Comparison of ENCODE assay signal across 20 cellular contexts in genomic region chr20:11675920-11676617, GRCh38.
DNase-seq lines count a peak whose midpoint lies in the region; ATAC-seq and TF ChIP-seq lines count a peak whose summit lies in the region.
"Had no signal": no experiment of that assay in that cellular context is flagged by ENCODE, and none has a peak within 500 bp of the region (broad histone marks: within the 10 kb centered on the region; RNA-seq: fewer than 3 reads in every experiment).

No MANE protein-coding gene starts in this region.

- H3K36me3 Mint-ChIP-seq in neural progenitor cell, result no peaks in the 10 kb centered on the region
- H3K36me3 Mint-ChIP-seq: CD4-positive, alpha-beta memory T cell had no signal

- intact Hi-C loops in HCT116 (cut with micrococcal nuclease), result loop anchor here (1.0 to 10.0 kb wide), 2 partner anchors 529 to 1430 kb away; no protein-coding TSS in a partner anchor
- intact Hi-C loops in lower lobe of right lung (cut with DNase I), result no loop called here

- no peaks in the 10 kb centered on the region for H3K9me3 Mint-ChIP-seq in neural progenitor cell
- H3K9me3 Mint-ChIP-seq: HFFc6 had no signal

- no peak for TF ChIP-seq POLR2A in HCT116 (IDR thresholded peaks at IDR 0.05; ENCODE audit: borderline replicate concordance, extremely low read depth, insufficient read depth, insufficient read length)

- peaks cover 3% of the 10 kb centered on the region for H3K27me3 Mint-ChIP-seq in neural progenitor cell (ENCODE audit: insufficient read depth, low read depth)
- H3K27me3 Mint-ChIP-seq: activated CD8-positive, alpha-beta T cell treated with anti-CD3 and anti-CD28 coated beads for 36 hours; CD4-positive, alpha-beta memory T cell had no signal

- BruUV-seq in HCT116 (replicated peaks; lab: Mats Ljungman, UMichigan), result no TSS peak

- RAD21 ChIA-PET in HCT116 (lab: Charles Lee; ENCODE audit: low non-redundant PET in 1 of 2, low total read pairs in 2 of 2, uncharacterized antibody in 2 of 2, unreplicated experiment in 2 of 2), result no interaction called here

- CTCF ChIA-PET in HCT116 (lab: Charles Lee), result no interaction called here

- H3K27ac ChIP-seq in HCT116 (ENCODE audit: low read depth, low read length) (no peak overlapping the region), neural progenitor cell (no peak overlapping the region), lower lobe of right lung (no peak overlapping the region)
- H3K27ac ChIP-seq: ascending aorta, colonic mucosa, Peyer's patch, psoas muscle had no signal

- H3K27me3 ChIP-seq in HCT116 (ENCODE audit: insufficient read depth, low read length) (peaks cover 4% of the 10 kb centered on the region; the same call in 1 of the 2 replicates), neural progenitor cell (no peaks in the 10 kb centered on the region), lower lobe of right lung (ENCODE audit: low read depth) (no peaks in the 10 kb centered on the region)
- H3K27me3 ChIP-seq: ascending aorta, colonic mucosa, Peyer's patch had no signal

- POLR2A ChIA-PET in HCT116 (lab: Charles Lee), result no interaction called here

- H3K4me2 ChIP-seq in HCT116 (ENCODE audit: low read length) (no peak overlapping the region), neural progenitor cell (no peak overlapping the region)

- H3K9me3 ChIP-seq in HCT116 (ENCODE audit: control insufficient read depth in 1 of 2, insufficient read depth in 1 of 2, low read depth in 1 of 2, low read length in 2 of 2) (no peaks in the 10 kb centered on the region), neural progenitor cell (ENCODE audit: low read depth) (no peaks in the 10 kb centered on the region), lower lobe of right lung (no peaks in the 10 kb centered on the region)
- H3K9me3 ChIP-seq: ascending aorta, colonic mucosa, Peyer's patch, psoas muscle had no signal

- H3K27ac Mint-ChIP-seq in neural progenitor cell, result no peak overlapping the region
- H3K27ac Mint-ChIP-seq: activated CD8-positive, alpha-beta T cell treated with anti-CD3 and anti-CD28 coated beads for 36 hours; CD4-positive, alpha-beta memory T cell; HFFc6 had no signal

- no peak overlapping the region for H3K4me3 ChIP-seq in HCT116 (replicated peaks in 1 of 2; ENCODE audit: low read depth in 1 of 2, low read length in 2 of 2)
- no peak overlapping the region for H3K4me3 ChIP-seq in neural progenitor cell
- H3K4me3 ChIP-seq in lower lobe of right lung, result no peak overlapping the region
- H3K4me3 ChIP-seq: ascending aorta, colonic mucosa, Peyer's patch, psoas muscle had no signal

- TF ChIP-seq CTCF in HCT116 (IDR thresholded peaks at IDR 0.05 in 2 of 3, conservative IDR thresholded peaks at IDR 0.05 in 1 of 3; ENCODE audit: borderline replicate concordance in 1 of 3, insufficient read depth in 1 of 3, low read depth in 2 of 3, low read length in 2 of 3) (no peak), neural progenitor cell (IDR thresholded peaks at IDR 0.05) (no peak), lower lobe of right lung (IDR thresholded peaks at IDR 0.05) (no peak)

- H3K79me2 ChIP-seq in HCT116 (ENCODE audit: insufficient read depth, low read length) (no peaks in the 10 kb centered on the region), neural progenitor cell (ENCODE audit: low read depth) (no peaks in the 10 kb centered on the region)

- H3K9ac ChIP-seq in HCT116 (ENCODE audit: low read length), result no peak overlapping the region
- H3K9ac ChIP-seq in neural progenitor cell, result no peak overlapping the region

- no peaks in the 10 kb centered on the region for H3F3A ChIP-seq in neural progenitor cell (ENCODE audit: low read depth)

- H3K4me3 Mint-ChIP-seq in neural progenitor cell, result no peak overlapping the region
- H3K4me3 Mint-ChIP-seq: activated CD8-positive, alpha-beta T cell treated with anti-CD3 and anti-CD28 coated beads for 36 hours; CD4-positive, alpha-beta memory T cell; HFFc6 had no signal

- peak; percentile 16 for DNase-seq in AG08396 (ENCODE audit: low spot score)
- DNase-seq in HCT116 (ENCODE audit: low read depth, low spot score), result no peak
- peak; percentile 17 for DNase-seq in cerebellum (ENCODE audit: low spot score)
- peak; percentile 13 for DNase-seq in neural progenitor cell (ENCODE audit: low spot score)
- no peak for DNase-seq in lower lobe of right lung
- DNase-seq in NCI-H128 (lab: John Stamatoyannopoulos, UW; ENCODE audit: unreplicated experiment), result no peak
- DNase-seq: activated naive CD4-positive, alpha-beta T cell treated with Interleukin-2 at 50 U/mL for 16 hours; activated T-cell treated with anti-CD3 and anti-CD28 coated beads, Interleukin-2, amount 50 U/mL, for 1 hour; CD4-positive, alpha-beta memory T cell; kidney; NCI-H1417 treated with DMSO at 0.1 percent for 48 hours; stimulated activated CD4-positive, alpha-beta T cell treated with anti-CD3 and anti-CD28 coated beads, Interleukin-12 subunit alpha, Interleukin-12 subunit beta, amount 100 ng/mL, for 4 hours had no signal

- no peaks in the 10 kb centered on the region for H3K36me3 ChIP-seq in HCT116 (ENCODE audit: control insufficient read depth in 1 of 2, insufficient read depth in 2 of 2, low read length in 2 of 2)
- no peaks in the 10 kb centered on the region for H3K36me3 ChIP-seq in neural progenitor cell
- no peaks in the 10 kb centered on the region for H3K36me3 ChIP-seq in lower lobe of right lung
- H3K36me3 ChIP-seq: ascending aorta, colonic mucosa, Peyer's patch had no signal

- H3K4me1 ChIP-seq in HCT116 (ENCODE audit: control insufficient read depth in 1 of 2, insufficient read depth in 2 of 2, low read length in 2 of 2) (no peaks in the 10 kb centered on the region), neural progenitor cell (no peaks in the 10 kb centered on the region), lower lobe of right lung (no peaks in the 10 kb centered on the region)
- H3K4me1 ChIP-seq: ascending aorta, colonic mucosa, Peyer's patch, psoas muscle had no signal

- H4K20me1 ChIP-seq in HCT116 (ENCODE audit: insufficient read depth) (no peaks in the 10 kb centered on the region), neural progenitor cell (ENCODE audit: low read depth) (no peaks in the 10 kb centered on the region)

- H3K4me1 Mint-ChIP-seq in neural progenitor cell, result peaks cover 4% of the 10 kb centered on the region
- H3K4me1 Mint-ChIP-seq: CD4-positive, alpha-beta memory T cell had no signal

- no peak for TF ChIP-seq RAD21 in HCT116 (IDR thresholded peaks at IDR 0.05; ENCODE audit: low read depth)

- 0 out of 2 replicates have a peak, but pooled peaks have one; percentile 17 for ATAC-seq in HCT116
- ATAC-seq in lower lobe of right lung, result no peak
- no peak for ATAC-seq in HG02973 (IDR thresholded peaks at IDR 0.05; ENCODE audit: unreplicated experiment)
- no peak for ATAC-seq in GM18858 (IDR thresholded peaks at IDR 0.05; ENCODE audit: unreplicated experiment)
- ATAC-seq: activated CD8-positive, alpha-beta T cell treated with anti-CD3 and anti-CD28 coated beads for 36 hours had no signal

- H2AFZ ChIP-seq in HCT116 (ENCODE audit: low read depth, low read length, poor library complexity, severe bottlenecking) (no peak overlapping the region), neural progenitor cell (replicated peaks) (no peak overlapping the region)

- H3K9me2 ChIP-seq in HCT116 (ENCODE audit: insufficient read depth), result no peaks in the 10 kb centered on the region

TF ChIP-seq in HCT116, 20 proteins besides CTCF, POLR2A, EP300 and RAD21:
- no peak for TF ChIP-seq EGR1 (IDR thresholded peaks at IDR 0.05; ENCODE audit: low read depth)
- no peak for TF ChIP-seq JUND (IDR thresholded peaks at IDR 0.05)
- no peak for TF ChIP-seq SP1 (IDR thresholded peaks at IDR 0.05; ENCODE audit: low read depth)
- TF ChIP-seq ATF3 (IDR thresholded peaks at IDR 0.05), result no peak
- TF ChIP-seq ZNF274 (IDR thresholded peaks at IDR 0.05; ENCODE audit: low read depth, low read length), result no peak
- TF ChIP-seq SIN3A (IDR thresholded peaks at IDR 0.05; ENCODE audit: low read depth), result no peak
TF ChIP-seq in HCT116: peak in this region for 0.

Comparison
In these comparisons a context has a peak if more than half of its experiments do, and no peak if none do; other contexts are left out.
1. DNase-seq: peak in AG08396 (single experiment), cerebellum (single experiment) and neural progenitor cell (single experiment); none in HCT116 (single experiment), lower lobe of right lung (single experiment) and NCI-H128 (single experiment).